Comparison of ENCODE assay signal across 12 cellular contexts in genomic region chr3:75670891-75671612, GRCh38. TPM values are rescaled to one million over a fixed set of nuclear protein-coding genes. Genes with fewer than 3 reads are reported as not detected.
A peak's percentile ranks its signal among the peaks of the same experiment; 100 is the strongest.
DNase-seq lines count a peak whose midpoint lies in the region; ATAC-seq, FAIRE-seq and TF ChIP-seq lines count a peak whose summit lies in the region.
"Not testable (repeated sequence)": the region's sequence is repeated elsewhere in the genome, so short reads cannot be mapped to it uniquely, and the experiment has no call there.
"Had no signal": no experiment of that assay in that cellular context is flagged by ENCODE, and none has a peak within 500 bp of the region (broad histone marks: within the 10 kb centered on the region; RNA-seq: fewer than 3 reads in every experiment).

No MANE protein-coding gene starts in this region.

- not testable (repeated sequence) for H3K4me3 ChIP-seq in CD8-positive, alpha-beta T cell (ENCODE audit: low read depth, low read length); fibroblast of pulmonary artery (replicated peaks; ENCODE audit: low read depth, low read length)
- H3K4me3 ChIP-seq in HUES64 (ENCODE audit: low read length) = peak overlapping the region; percentile 59
- peak overlapping the region; percentile 41 for H3K4me3 ChIP-seq in bronchial epithelial cell (ENCODE audit: low read depth, low read length)
- peak overlapping the region in 1 of 3 experiments; percentile 53 for H3K4me3 ChIP-seq in keratinocyte (ENCODE audit: control insufficient read depth in 2 of 3, extremely low read depth in 1 of 3, insufficient read depth in 2 of 3, low read depth in 1 of 3, low read length in 3 of 3)
- H3K4me3 ChIP-seq in osteoblast (ENCODE audit: insufficient read depth, low read length) = peak overlapping the region; percentile 61
- peak overlapping the region; percentile 43 for H3K4me3 ChIP-seq in thoracic aorta

- not testable (repeated sequence) for H3K27ac ChIP-seq in CD8-positive, alpha-beta T cell (ENCODE audit: low read depth, low read length); HUES64 (ENCODE audit: low read depth, low read length); keratinocyte (ENCODE audit: control insufficient read depth, insufficient read depth, low read length); osteoblast (ENCODE audit: low read depth, low read length); thoracic aorta

- not testable (repeated sequence) for H3K4me1 ChIP-seq in CD8-positive, alpha-beta T cell (ENCODE audit: insufficient read depth, low read length); HUES64 (ENCODE audit: insufficient read depth, low read length); keratinocyte (ENCODE audit: control insufficient read depth, extremely low read depth, insufficient read depth, low read length); osteoblast (ENCODE audit: insufficient read depth, low read length)
- H3K4me1 ChIP-seq in thoracic aorta (ENCODE audit: control insufficient read depth in 1 of 2, low read depth in 2 of 2) = peaks cover 0 to 13% of the 10 kb centered on the region in 2 donors

- not testable (repeated sequence) for DNase-seq in CD8-positive, alpha-beta T cell; activated CD8-positive, alpha-beta T cell treated with anti-CD3 and anti-CD28 coated beads, Interleukin-2, amount 10 ng/mL, durations not matched to agents 7 days and 5 days; bronchial epithelial cell (ENCODE audit: low read depth); keratinocyte (ENCODE audit: low read depth, low spot score); thoracic aorta (ENCODE audit: low spot score)
- DNase-seq in fibroblast of pulmonary artery (ENCODE audit: low read depth) (peak; percentile 11), osteoblast (ENCODE audit: insufficient read length, low spot score, missing footprints) (peak; percentile 76)

- not testable (repeated sequence) for ATAC-seq in CD8-positive, alpha-beta T cell; activated CD8-positive, alpha-beta T cell treated with anti-CD3 and anti-CD28 coated beads, Interleukin-2, amount 10 ng/mL, durations not matched to agents 7 days and 5 days; thoracic aorta (ENCODE audit: insufficient number of reproducible peaks, low FRiP score, low read depth)

- peaks cover 14% of the 10 kb centered on the region for H3K4me1 Mint-ChIP-seq in CD8-positive, alpha-beta T cell (ENCODE audit: low read depth)
- not testable (repeated sequence) for H3K4me1 Mint-ChIP-seq in activated CD8-positive, alpha-beta T cell treated with anti-CD3 and anti-CD28 coated beads, Interleukin-2, amount 10 ng/mL, durations not matched to agents 7 days and 5 days (ENCODE audit: low read depth)

- not testable (repeated sequence) for H3K36me3 ChIP-seq in CD8-positive, alpha-beta T cell (ENCODE audit: insufficient read depth, low read length); HUES64 (ENCODE audit: insufficient read depth, low read length); bronchial epithelial cell (ENCODE audit: control insufficient read depth, insufficient read depth, low read length); keratinocyte (ENCODE audit: control insufficient read depth in 2 of 2, extremely low read depth in 1 of 2, insufficient read depth in 2 of 2, low read length in 2 of 2); osteoblast (ENCODE audit: insufficient read depth, low read length); thoracic aorta

- H2AFZ ChIP-seq in keratinocyte (ENCODE audit: control insufficient read depth, low read length) = peak overlapping the region; percentile 92
- H2AFZ ChIP-seq in osteoblast (ENCODE audit: low read length) = not testable (repeated sequence)

- POLR2A ChIA-PET in CD8-positive, alpha-beta T cell (lab: Charles Lee); activated CD8-positive, alpha-beta T cell treated with anti-CD3 and anti-CD28 coated beads, Interleukin-2, amount 10 ng/mL, durations not matched to agents 7 days and 5 days (lab: Charles Lee): not testable (repeated sequence)

- dilution Hi-C loops in keratinocyte (cut with MboI; ENCODE audit: extremely low pct_ligation_motif_present, low sequenced_read_pairs) = not testable (repeated sequence)

- intact Hi-C loops in CD8-positive, alpha-beta T cell (cut with DNase I, micrococcal nuclease) = not testable (repeated sequence)

- H3K9me1 ChIP-seq in keratinocyte (ENCODE audit: control insufficient read depth, extremely low read depth, insufficient read depth, low read length) = not testable (repeated sequence)

- WGBS in HUES64 = 6% methylated on average over 38 of the region's 38 CpGs

- peaks cover 20% of the 10 kb centered on the region for H3K9me3 Mint-ChIP-seq in CD8-positive, alpha-beta T cell
- peaks cover 38% of the 10 kb centered on the region for H3K9me3 Mint-ChIP-seq in activated CD8-positive, alpha-beta T cell treated with anti-CD3 and anti-CD28 coated beads, Interleukin-2, amount 10 ng/mL, durations not matched to agents 7 days and 5 days (ENCODE audit: insufficient read depth)

- H3K79me2 ChIP-seq in keratinocyte (ENCODE audit: control insufficient read depth, insufficient read depth, low read length); osteoblast (ENCODE audit: insufficient read depth, low read length): not testable (repeated sequence)

- CTCF ChIA-PET in CD8-positive, alpha-beta T cell (lab: Charles Lee); activated CD8-positive, alpha-beta T cell treated with anti-CD3 and anti-CD28 coated beads, Interleukin-2, amount 10 ng/mL, durations not matched to agents 7 days and 5 days (lab: Charles Lee): not testable (repeated sequence)

- H3K4me2 ChIP-seq in keratinocyte (ENCODE audit: control insufficient read depth, extremely low read depth, insufficient read depth, low read depth, low read length) = peak overlapping the region; percentile 77
- H3K4me2 ChIP-seq in osteoblast (ENCODE audit: insufficient read depth, low read length) = peak overlapping the region; percentile 55

- not testable (repeated sequence) for FAIRE-seq in bronchial epithelial cell (lab: Jason Lieb, UNC); keratinocyte (lab: Jason Lieb, UNC)

- not testable (repeated sequence) for H3K36me3 Mint-ChIP-seq in CD8-positive, alpha-beta T cell
- H3K36me3 Mint-ChIP-seq in activated CD8-positive, alpha-beta T cell treated with anti-CD3 and anti-CD28 coated beads, Interleukin-2, amount 10 ng/mL, durations not matched to agents 7 days and 5 days (ENCODE audit: low read depth) = peaks cover 20% of the 10 kb centered on the region

- not testable (repeated sequence) for H3K9ac ChIP-seq in HUES64 (ENCODE audit: low read depth, low read length); keratinocyte (ENCODE audit: control insufficient read depth, extremely low read depth, insufficient read depth, low read length)

- not testable (repeated sequence) for H4K20me1 ChIP-seq in keratinocyte (ENCODE audit: control insufficient read depth, extremely low read depth, insufficient read depth, low read length); osteoblast (ENCODE audit: insufficient read depth, low read length)

- H3K27me3 ChIP-seq in CD8-positive, alpha-beta T cell (ENCODE audit: insufficient read depth, low read length); bronchial epithelial cell (ENCODE audit: control insufficient read depth, insufficient read depth, low read length); keratinocyte (ENCODE audit: control insufficient read depth, extremely low read depth, insufficient read depth, low read length); osteoblast (ENCODE audit: insufficient read depth, low read length); thoracic aorta (replicated peaks; ENCODE audit: insufficient read depth): not testable (repeated sequence)
- H3K27me3 ChIP-seq in HUES64 (ENCODE audit: insufficient read depth, low read length) = peaks cover 84% of the 10 kb centered on the region

- TF ChIP-seq CTCF in CD8-positive, alpha-beta T cell (IDR thresholded peaks at IDR 0.05); bronchial epithelial cell (IDR thresholded peaks at IDR 0.05; ENCODE audit: insufficient read depth, low read length, severe bottlenecking); fibroblast of pulmonary artery (IDR thresholded peaks at IDR 0.05; ENCODE audit: low read length, missing control alignments); keratinocyte (optimal IDR thresholded peaks at IDR 0.05 in 1 of 3, IDR thresholded peaks at IDR 0.05 in 1 of 3, conservative IDR thresholded peaks at IDR 0.05 in 1 of 3; ENCODE audit: extremely low read depth in 1 of 3, insufficient read depth in 2 of 3, low read length in 3 of 3); osteoblast (IDR thresholded peaks at IDR 0.05; ENCODE audit: extremely low read depth, low read depth, low read length); thoracic aorta (IDR thresholded peaks at IDR 0.05): not testable (repeated sequence)

- peaks cover 44% of the 10 kb centered on the region for H3K27me3 Mint-ChIP-seq in CD8-positive, alpha-beta T cell (ENCODE audit: low read depth)
- peaks cover 35% of the 10 kb centered on the region for H3K27me3 Mint-ChIP-seq in activated CD8-positive, alpha-beta T cell treated with anti-CD3 and anti-CD28 coated beads, Interleukin-2, amount 10 ng/mL, durations not matched to agents 7 days and 5 days (ENCODE audit: low read depth)

- H3K9me3 ChIP-seq in CD8-positive, alpha-beta T cell (ENCODE audit: low read length); osteoblast (ENCODE audit: low read depth, low read length); thoracic aorta: not testable (repeated sequence)
- H3K9me3 ChIP-seq in HUES64 (ENCODE audit: insufficient read depth, low read depth, low read length) (peaks cover 17% of the 10 kb centered on the region), keratinocyte (ENCODE audit: control insufficient read depth, low read depth, low read length) (peaks cover 10% of the 10 kb centered on the region)

- H3K27ac Mint-ChIP-seq in CD8-positive, alpha-beta T cell = not testable (repeated sequence)
- peak overlapping the region; percentile 27 for H3K27ac Mint-ChIP-seq in activated CD8-positive, alpha-beta T cell treated with anti-CD3 and anti-CD28 coated beads, Interleukin-2, amount 10 ng/mL, durations not matched to agents 7 days and 5 days

- H3K4me3 Mint-ChIP-seq in CD8-positive, alpha-beta T cell = peak overlapping the region; percentile 22
- H3K4me3 Mint-ChIP-seq in activated CD8-positive, alpha-beta T cell treated with anti-CD3 and anti-CD28 coated beads, Interleukin-2, amount 10 ng/mL, durations not matched to agents 7 days and 5 days = peak overlapping the region; percentile 9

RNA-seq across cellular contexts. Expression of gene FRG2C, which starts 6.9 kb away (rescaled TPM):
- not detected for total RNA-seq in CD8-positive, alpha-beta T cell
- not detected for polyA plus RNA-seq in HUES64 (2013, experiment 1 of 2)
- not detected for polyA plus RNA-seq in HUES64 (2013, experiment 2 of 2)
- total RNA-seq in activated CD8-positive, alpha-beta T cell treated with anti-CD3 and anti-CD28 coated beads, Interleukin-2, amount 10 ng/mL, durations not matched to agents 7 days and 5 days = not detected
- total RNA-seq in bronchial epithelial cell = not detected in 2 replicates
- not detected in 3 replicates for polyA plus RNA-seq in keratinocyte
- polyA plus RNA-seq in keratinocyte (2011; ENCODE audit: low read depth) = not detected
- polyA plus RNA-seq in keratinocyte (2011; cell fraction: cytosol; rRNA removed) = not detected in 2 replicates
- not detected in 2 replicates for polyA plus RNA-seq in keratinocyte (2011; cell fraction: nucleus; rRNA removed)
- polyA plus RNA-seq in keratinocyte (2012; ENCODE audit: low replicate concordance) = not detected in 2 replicates
- polyA minus RNA-seq in keratinocyte = not detected in 3 replicates
- not detected for polyA minus RNA-seq in keratinocyte (2011; cell fraction: cytosol; rRNA and poly(A)+ RNA removed)
- not detected in 2 replicates for polyA minus RNA-seq in keratinocyte (2011; cell fraction: nucleus; rRNA and poly(A)+ RNA removed)
- under 0.01 TPM in 1 of 2 replicates, not detected in the other for total RNA-seq in osteoblast
- total RNA-seq in thoracic aorta = not detected
- total RNA-seq: GM12878, posterior vena cava, SJCRH30, subcutaneous adipose tissue had no signal
- polyA plus RNA-seq: GM12878 had no signal
